Comparison of ENCODE assay signal across 1 cellular context in genomic region chr5:142797420-142797819, GRCh38.
TF ChIP-seq lines count a peak whose summit lies in the region.

No MANE protein-coding gene starts in this region.

TF ChIP-seq in H1, 55 proteins besides CTCF, POLR2A, EP300 and RAD21:
- TF ChIP-seq RBBP5 (IDR thresholded peaks at IDR 0.05; ENCODE audit: borderline replicate concordance, low read depth, low read length) = no peak
- TF ChIP-seq CREB1 (IDR thresholded peaks at IDR 0.05) = no peak
TF ChIP-seq in H1: peak in this region for 0.
